ENCODE assay signal across 22 cellular contexts in the genomic region with DNA sequence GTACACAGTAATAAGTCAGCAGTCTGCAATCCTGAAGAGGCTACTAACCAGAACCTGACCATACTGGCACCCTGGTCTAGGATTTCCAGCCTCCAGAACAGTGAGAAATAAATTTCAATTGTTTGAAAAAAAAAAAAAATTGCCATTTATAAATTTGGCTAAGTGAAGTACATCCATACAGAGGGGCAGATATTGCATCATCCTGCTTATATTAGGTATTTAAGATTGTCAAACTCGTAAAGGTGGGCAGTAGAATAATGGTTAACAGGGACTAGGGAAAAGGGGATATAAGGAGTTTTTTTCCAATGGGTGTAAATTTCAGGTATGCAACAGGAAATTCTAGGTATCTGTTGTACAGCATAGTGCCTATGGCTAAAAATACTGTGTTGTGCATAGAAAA.
DNase-seq lines count a peak whose midpoint lies in the region; ATAC-seq, FAIRE-seq and TF ChIP-seq lines count a peak whose summit lies in the region.
"Had no signal": no experiment of that assay in that cellular context is flagged by ENCODE, and none has a peak within 500 bp of the region (broad histone marks: within the 10 kb centered on the region; RNA-seq: fewer than 3 reads in every experiment).

No MANE protein-coding gene starts in this region.

- H3K23ac ChIP-seq in IMR-90 (ENCODE audit: low read depth, low read length) = no peak overlapping the region

- no peak for TF ChIP-seq EP300 in K562 (IDR thresholded peaks at IDR 0.05; ENCODE audit: low read length)

- H2BK120ac ChIP-seq in IMR-90 (ENCODE audit: low read depth, low read length) = no peak overlapping the region

- RAD21 ChIA-PET in HCT116 (lab: Charles Lee; ENCODE audit: low non-redundant PET in 1 of 2, low total read pairs in 2 of 2, uncharacterized antibody in 2 of 2, unreplicated experiment in 2 of 2) = no interaction called here

- H3K27ac ChIP-seq in HCT116 (ENCODE audit: low read depth, low read length) (no peak overlapping the region), IMR-90 (ENCODE audit: insufficient read depth, low read length) (no peak overlapping the region), K562 (ENCODE audit: extremely low read depth, low read depth, low read length) (no peak overlapping the region), right atrium auricular region (no peak overlapping the region)
- H3K27ac ChIP-seq: BLaER1 had no signal

- H3K9me3 ChIP-seq in HCT116 (ENCODE audit: control insufficient read depth in 1 of 2, insufficient read depth in 1 of 2, low read depth in 1 of 2, low read length in 2 of 2) = no peaks in the 10 kb centered on the region
- H3K9me3 ChIP-seq in IMR-90 (ENCODE audit: control insufficient read depth, insufficient read depth, low read length) = no peaks in the 10 kb centered on the region
- H3K9me3 ChIP-seq in K562 (replicated peaks; ENCODE audit: control insufficient read depth, insufficient read depth, low read depth, low read length) = no peaks in the 10 kb centered on the region; the same call in 1 of the 2 replicates
- no peaks in the 10 kb centered on the region for H3K9me3 ChIP-seq in right atrium auricular region
- H3K9me3 ChIP-seq: BE2C had no signal

- H3K79me2 ChIP-seq in HCT116 (ENCODE audit: insufficient read depth, low read length) (no peaks in the 10 kb centered on the region), K562 (ENCODE audit: control insufficient read depth, insufficient read depth, low read length) (no peaks in the 10 kb centered on the region)

- H3K4me2 ChIP-seq in HCT116 (ENCODE audit: low read length) = no peak overlapping the region
- no peak overlapping the region for H3K4me2 ChIP-seq in IMR-90 (ENCODE audit: low read depth, low read length)
- H3K4me2 ChIP-seq in K562 (ENCODE audit: insufficient read depth, low read length) = no peak overlapping the region
- H3K4me2 ChIP-seq: BLaER1 had no signal

- no peaks in the 10 kb centered on the region for H3K9me2 ChIP-seq in HCT116 (ENCODE audit: insufficient read depth)

- DNase-seq in HCT116 (ENCODE audit: low read depth, low spot score) = no peak
- DNase-seq in IMR-90 = no peak
- no peak for DNase-seq in K562 (ENCODE audit: extremely low read depth in 1 of 4, low spot score in 3 of 4)
- no peak for DNase-seq in right atrium auricular region (ENCODE audit: low spot score)
- no peak for DNase-seq in activated gamma-delta T cell treated with Interleukin-2 at 50 U/mL for 16 hours
- no peak for DNase-seq in lower leg skin (ENCODE audit: low spot score in 2 of 2)
- DNase-seq: 8988T; ACHN; BE2C; C1 segment of cervical spinal cord; CD4-positive, alpha-beta memory T cell; CD4-positive, CD25-positive, alpha-beta regulatory T cell; CD8-positive, alpha-beta memory T cell; COR-L47; DMS 273 treated with DMSO at 0.1 percent for 48 hours; DMS153; DMS53; DMS79; GF-D8 had no signal

- no peak for TF ChIP-seq RAD21 in HCT116 (IDR thresholded peaks at IDR 0.05; ENCODE audit: low read depth)
- no peak for TF ChIP-seq RAD21 in IMR-90 (IDR thresholded peaks at IDR 0.05; ENCODE audit: low read length)
- TF ChIP-seq RAD21 in K562 (CRISPR knock-in tag; conservative IDR thresholded peaks at IDR 0.05 in 1 of 2, IDR thresholded peaks at IDR 0.05 in 1 of 2) = no peak

- no peak overlapping the region for H4K8ac ChIP-seq in IMR-90 (ENCODE audit: low read depth in 2 of 2, low read length in 2 of 2)

- H3K18ac ChIP-seq in IMR-90 (ENCODE audit: low read depth, low read length) = no peak overlapping the region

- H3K14ac ChIP-seq in IMR-90 (replicated peaks; ENCODE audit: low read depth, low read length) = no peak overlapping the region

- H3K27me3 ChIP-seq in HCT116 (ENCODE audit: insufficient read depth, low read length) = no peaks in the 10 kb centered on the region
- H3K27me3 ChIP-seq in IMR-90 (ENCODE audit: control insufficient read depth, insufficient read depth, low read length) = no peaks in the 10 kb centered on the region
- no peaks in the 10 kb centered on the region for H3K27me3 ChIP-seq in K562 (ENCODE audit: control insufficient read depth in 2 of 2, insufficient read depth in 2 of 2, low read length in 2 of 2)
- H3K27me3 ChIP-seq in right atrium auricular region = no peaks in the 10 kb centered on the region
- H3K27me3 ChIP-seq: BE2C, BLaER1 had no signal

- H2BK5ac ChIP-seq in IMR-90 (ENCODE audit: low read depth, low read length, poor library complexity, severe bottlenecking) = no peak overlapping the region

- H2BK20ac ChIP-seq in IMR-90 (ENCODE audit: low read depth, low read length) = no peak overlapping the region

- TF ChIP-seq POLR2A in HCT116 (IDR thresholded peaks at IDR 0.05; ENCODE audit: borderline replicate concordance, extremely low read depth, insufficient read depth, insufficient read length) = no peak
- TF ChIP-seq POLR2A in IMR-90 (IDR thresholded peaks at IDR 0.05; ENCODE audit: low read depth, low read length) = no peak
- no peak for TF ChIP-seq POLR2A in K562 (conservative IDR thresholded peaks at IDR 0.05)
- no peak for TF ChIP-seq POLR2A in lower leg skin (IDR thresholded peaks at IDR 0.05)

- in situ Hi-C loops in IMR-90 (cut with MboI; ENCODE audit: low sequenced_read_pairs) (no loop called here), K562 (cut with MboI) (no loop called here)

- no peaks in the 10 kb centered on the region for H4K20me1 ChIP-seq in HCT116 (ENCODE audit: insufficient read depth)
- H4K20me1 ChIP-seq in IMR-90 (ENCODE audit: insufficient read depth, low read length) = no peaks in the 10 kb centered on the region
- no peaks in the 10 kb centered on the region for H4K20me1 ChIP-seq in K562 (replicated peaks; ENCODE audit: control insufficient read depth, insufficient read depth, low read length)
- H4K20me1 ChIP-seq: BLaER1 had no signal

- no peak for FAIRE-seq in K562 (lab: Jason Lieb, UNC)
- FAIRE-seq: GM12891, GM19239 had no signal

- TF ChIP-seq CTCF in HCT116 (IDR thresholded peaks at IDR 0.05 in 2 of 3, conservative IDR thresholded peaks at IDR 0.05 in 1 of 3; ENCODE audit: borderline replicate concordance in 1 of 3, insufficient read depth in 1 of 3, low read depth in 2 of 3, low read length in 2 of 3) = no peak
- TF ChIP-seq CTCF in IMR-90 (conservative IDR thresholded peaks at IDR 0.05; ENCODE audit: low read depth, low read length) = no peak
- no peak for TF ChIP-seq CTCF in K562 (IDR thresholded peaks at IDR 0.05 in 2 of 3, conservative IDR thresholded peaks at IDR 0.05 in 1 of 3; ENCODE audit: insufficient read depth in 2 of 3, low read depth in 1 of 3, low read length in 3 of 3)
- no peak for TF ChIP-seq CTCF in right atrium auricular region (IDR thresholded peaks at IDR 0.05)
- TF ChIP-seq CTCF in lower leg skin (IDR thresholded peaks at IDR 0.05) = no peak

- no TSS peak for BruUV-seq in HCT116 (replicated peaks; lab: Mats Ljungman, UMichigan)
- no TSS peak for BruUV-seq in IMR-90 (replicated peaks; lab: Mats Ljungman, UMichigan)
- BruUV-seq in K562 (replicated peaks; lab: Mats Ljungman, UMichigan) = no TSS peak

- no peaks in the 10 kb centered on the region for H3K79me1 ChIP-seq in IMR-90 (ENCODE audit: low read depth in 1 of 2, low read length in 2 of 2)

- dilution Hi-C loops in IMR-90 (cut with HindIII; ENCODE audit: low sequenced_read_pairs, unreplicated experiment) = no loop called here

- POLR2A ChIA-PET in HCT116 (lab: Charles Lee) (no interaction called here), IMR-90 (lab: Charles Lee; ENCODE audit: unreplicated experiment) (no interaction called here), K562 (lab: Yijun Ruan, JAX) (no interaction called here)

- H4K91ac ChIP-seq in IMR-90 (ENCODE audit: insufficient read depth, low read depth, low read length) = no peak overlapping the region

- no CpG with 5 or more reads among the region's 1 CpG for WGBS in IMR-90 (ENCODE audit: extremely low coverage in 2 of 2, insufficient read length in 1 of 2), 2 experiments
- WGBS in K562 (ENCODE audit: insufficient coverage, low coverage, missing lambda C conversion rate) = 29% methylated on average over 1 of the region's 1 CpG
- 64 to 76% methylated on average over 1 of the region's 1 CpG for WGBS in lower leg skin, 2 donors

- H4K5ac ChIP-seq in IMR-90 (ENCODE audit: low read depth, low read length) = no peak overlapping the region

- H2AFZ ChIP-seq in HCT116 (ENCODE audit: low read depth, low read length, poor library complexity, severe bottlenecking) (peak overlapping the region; percentile 11), IMR-90 (replicated peaks; ENCODE audit: low read length, poor library complexity) (no peak overlapping the region), K562 (ENCODE audit: low read depth, low read length) (no peak overlapping the region)

- H3K4me3 ChIP-seq in HCT116 (replicated peaks in 1 of 2; ENCODE audit: low read depth in 1 of 2, low read length in 2 of 2) (no peak overlapping the region), IMR-90 (ENCODE audit: insufficient read depth, low read depth, low read length) (no peak overlapping the region), K562 (no peak overlapping the region), right atrium auricular region (no peak overlapping the region), lower leg skin (ENCODE audit: low read depth, poor library complexity, severe bottlenecking) (no peak overlapping the region)
- H3K4me3 ChIP-seq: BLaER1 had no signal

- no peak overlapping the region for H2AK9ac ChIP-seq in IMR-90 (replicated peaks; ENCODE audit: low read depth, low read length, poor library complexity)

- H3K9me1 ChIP-seq in IMR-90 (ENCODE audit: insufficient read depth, low read length) = no peaks in the 10 kb centered on the region
- no peaks in the 10 kb centered on the region for H3K9me1 ChIP-seq in K562 (ENCODE audit: control insufficient read depth, insufficient read depth, low read length)

- H3K56ac ChIP-seq in IMR-90 (ENCODE audit: extremely low read depth, insufficient read depth, low read length) = no peak overlapping the region

- no peak overlapping the region for H3K9ac ChIP-seq in HCT116 (ENCODE audit: low read length)
- no peak overlapping the region for H3K9ac ChIP-seq in IMR-90 (ENCODE audit: low read depth, low read length)
- no peak overlapping the region for H3K9ac ChIP-seq in K562 (ENCODE audit: insufficient read depth in 1 of 2, low read depth in 2 of 2, low read length in 2 of 2)
- H3K9ac ChIP-seq: BLaER1 had no signal

- CTCF ChIA-PET in HCT116 (lab: Charles Lee) = no interaction called here
- CTCF ChIA-PET in IMR-90 (lab: Yijun Ruan, JAX) = no interaction called here
- CTCF ChIA-PET in K562 (lab: Yijun Ruan, JAX; ENCODE audit: low intra/inter-chr PET ratio) = no interaction called here

- H3K4me1 ChIP-seq in HCT116 (ENCODE audit: control insufficient read depth in 1 of 2, insufficient read depth in 2 of 2, low read length in 2 of 2) = no peaks in the 10 kb centered on the region
- no peaks in the 10 kb centered on the region for H3K4me1 ChIP-seq in IMR-90 (ENCODE audit: control insufficient read depth, insufficient read depth, low read length)
- H3K4me1 ChIP-seq in K562 (replicated peaks in 1 of 2; ENCODE audit: control insufficient read depth in 2 of 2, insufficient read depth in 2 of 2, low read length in 2 of 2) = no peaks in the 10 kb centered on the region
- no peaks in the 10 kb centered on the region for H3K4me1 ChIP-seq in right atrium auricular region
- H3K4me1 ChIP-seq: BE2C, BLaER1 had no signal

- intact Hi-C loops in HCT116 (cut with micrococcal nuclease) (no loop called here), IMR-90 (cut with micrococcal nuclease) (no loop called here), K562 (cut with micrococcal nuclease) (no loop called here), lower leg skin (cut with DNase I; ENCODE audit: low total_unique reads) (no loop called here)

- H3K4ac ChIP-seq in IMR-90 (ENCODE audit: low read depth, low read length) = no peak overlapping the region

- H2BK15ac ChIP-seq in IMR-90 (ENCODE audit: low read depth, low read length) = no peak overlapping the region

- H2AK5ac ChIP-seq in IMR-90 (ENCODE audit: low read depth, low read length) = no peak overlapping the region

- H3K36me3 ChIP-seq in HCT116 (ENCODE audit: control insufficient read depth in 1 of 2, insufficient read depth in 2 of 2, low read length in 2 of 2) (no peaks in the 10 kb centered on the region), IMR-90 (ENCODE audit: control insufficient read depth, insufficient read depth, low read length) (no peaks in the 10 kb centered on the region), K562 (ENCODE audit: control insufficient read depth, insufficient read depth, low read length) (no peaks in the 10 kb centered on the region), right atrium auricular region (no peaks in the 10 kb centered on the region)
- H3K36me3 ChIP-seq: BE2C, BLaER1 had no signal

- ATAC-seq in HCT116 = no peak
- no peak for ATAC-seq in IMR-90 (ENCODE audit: low read depth)
- no peak for ATAC-seq in K562

Comparison
In these comparisons a context has a peak if more than half of its experiments do, and no peak if none do; other contexts are left out.
1. Of the 22 proteins assayed by ChIP-seq in both K562 and HCT116: peak only in K562: CEBPB; only in HCT116: none; in both: none; in neither: 20; mixed calls (peak in some experiments, not most) for 1.